ENCODE assay signal across 17 cellular contexts in the genomic region with DNA sequence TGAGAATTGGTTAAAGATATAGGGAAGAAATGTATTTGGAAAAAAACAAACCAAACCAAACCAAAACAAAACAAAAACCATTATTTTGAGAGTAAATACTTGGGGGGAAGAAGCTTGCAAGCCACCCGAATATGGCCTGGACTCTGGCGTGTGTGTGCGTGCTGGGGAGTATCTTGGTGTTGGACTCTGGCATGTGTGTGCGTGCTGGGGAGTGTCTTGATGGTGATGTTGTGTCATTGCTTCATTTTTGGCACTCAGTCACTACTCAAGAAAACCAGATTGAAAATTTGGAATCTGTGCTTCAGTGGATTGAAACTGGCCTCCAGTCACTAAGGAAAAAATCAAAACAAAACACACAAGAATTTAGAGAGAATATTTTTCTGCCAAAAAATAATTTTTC.
DNase-seq lines count a peak whose midpoint lies in the region; ATAC-seq and TF ChIP-seq lines count a peak whose summit lies in the region.
"Had no signal": no experiment of that assay in that cellular context is flagged by ENCODE, and none has a peak within 500 bp of the region (broad histone marks: within the 10 kb centered on the region; RNA-seq: fewer than 3 reads in every experiment).

No MANE protein-coding gene starts in this region.

- H2AFZ ChIP-seq in osteoblast (ENCODE audit: low read length), result no peak overlapping the region

- H4K20me1 ChIP-seq in osteoblast (ENCODE audit: insufficient read depth, low read length), result no peaks in the 10 kb centered on the region

- peaks cover 4% of the 10 kb centered on the region for H3K9me3 Mint-ChIP-seq in activated naive CD8-positive, alpha-beta T cell treated with anti-CD3 and anti-CD28 coated beads, Interleukin-2, amount 50 U/mL, for 24 hours
- H3K9me3 Mint-ChIP-seq: activated naive CD8-positive, alpha-beta T cell treated with anti-CD3 and anti-CD28 coated beads, Interleukin-2, amount 10 ng/mL, durations not matched to agents 7 days and 5 days; T-helper 1 cell treated with Interleukin-12 subunit alpha and Interleukin-12 subunit beta and Interleukin-4 antibody, amounts not matched to agents 30 μg/mL and 1 μg/mL, for 36 hours had no signal

- H3K36me3 ChIP-seq in osteoblast (ENCODE audit: insufficient read depth, low read length), result no peaks in the 10 kb centered on the region
- no peaks in the 10 kb centered on the region for H3K36me3 ChIP-seq in vagina

- intact Hi-C loops in Right ventricle myocardium inferior (cut with DNase I), result no loop called here
- intact Hi-C loops in cardiac septum (cut with DNase I), result no loop called here
- intact Hi-C loops in vagina (cut with DNase I), result no loop called here

- H3K79me2 ChIP-seq in osteoblast (ENCODE audit: insufficient read depth, low read length), result no peaks in the 10 kb centered on the region

- no peaks in the 10 kb centered on the region for H3K27me3 Mint-ChIP-seq in activated naive CD8-positive, alpha-beta T cell treated with anti-CD3 and anti-CD28 coated beads, Interleukin-2, amount 50 U/mL, for 24 hours
- H3K27me3 Mint-ChIP-seq: activated naive CD8-positive, alpha-beta T cell treated with anti-CD3 and anti-CD28 coated beads, Interleukin-2, amount 10 ng/mL, durations not matched to agents 7 days and 5 days; stimulated activated naive CD8-positive, alpha-beta T cell treated with anti-CD3 and anti-CD28 coated beads, Interleukin-15, Interleukin-2, amounts not matched to agents 100 ng/mL and 50 ng/mL, for 24 hours had no signal

- peak overlapping the region; percentile 84 for H3K27ac ChIP-seq in osteoblast (ENCODE audit: low read depth, low read length)
- peak overlapping the region; percentile 53 for H3K27ac ChIP-seq in vagina

- no peak overlapping the region for H3K4me3 Mint-ChIP-seq in activated naive CD8-positive, alpha-beta T cell treated with anti-CD3 and anti-CD28 coated beads, Interleukin-2, amount 50 U/mL, for 24 hours
- H3K4me3 Mint-ChIP-seq: activated naive CD8-positive, alpha-beta T cell treated with anti-CD3 and anti-CD28 coated beads, Interleukin-2, amount 10 ng/mL, durations not matched to agents 7 days and 5 days; stimulated activated naive CD8-positive, alpha-beta T cell treated with anti-CD3 and anti-CD28 coated beads, Interleukin-15, Interleukin-2, amounts not matched to agents 100 ng/mL and 50 ng/mL, for 24 hours; T-helper 1 cell treated with Interleukin-12 subunit alpha and Interleukin-12 subunit beta and Interleukin-4 antibody, amounts not matched to agents 30 μg/mL and 1 μg/mL, for 36 hours had no signal

- DNase-seq in Right ventricle myocardium inferior (ENCODE audit: missing footprints), result peak; percentile 81
- no peak for DNase-seq in cardiac septum (ENCODE audit: low spot score)
- DNase-seq in fibroblast of the aortic adventitia (ENCODE audit: low read depth), result peak; percentile 99
- peak; percentile 78 for DNase-seq in osteoblast (ENCODE audit: insufficient read length, low spot score, missing footprints)
- no peak for DNase-seq in vagina (ENCODE audit: extremely low spot score in 2 of 2)
- DNase-seq in activated naive CD8-positive, alpha-beta T cell treated with anti-CD3 and anti-CD28 coated beads, Interleukin-2, amount 50 U/mL, for 24 hours, result no peak
- no peak for DNase-seq in SW 1271 (lab: John Stamatoyannopoulos, UW)
- DNase-seq: 8988T; activated CD4-positive, CD25-positive, alpha-beta regulatory T cell treated with anti-CD3 and anti-CD28 coated beads, Interleukin-2, amount 50 U/mL, for 72 hours; activated naive CD8-positive, alpha-beta T cell treated with anti-CD3 and anti-CD28 coated beads, Interleukin-2, amount 10 ng/mL, durations not matched to agents 7 days and 5 days; activated T-cell treated with anti-CD3 and anti-CD28 coated beads for 4 hours; Caco-2; NCI-H774; RPMI8226 had no signal

- no peaks in the 10 kb centered on the region for H3K27me3 ChIP-seq in osteoblast (ENCODE audit: insufficient read depth, low read length)
- H3K27me3 ChIP-seq in vagina, result no peaks in the 10 kb centered on the region

- no peak for TF ChIP-seq POLR2A in vagina (IDR thresholded peaks at IDR 0.05)

- peaks cover 6% of the 10 kb centered on the region for H3K36me3 Mint-ChIP-seq in activated naive CD8-positive, alpha-beta T cell treated with anti-CD3 and anti-CD28 coated beads, Interleukin-2, amount 50 U/mL, for 24 hours (ENCODE audit: low read depth)

- H3K4me3 ChIP-seq in fibroblast of the aortic adventitia (ENCODE audit: low read depth, low read length) (no peak overlapping the region), osteoblast (ENCODE audit: insufficient read depth, low read length) (no peak overlapping the region), vagina (no peak overlapping the region)

- H3K9me3 ChIP-seq in osteoblast (ENCODE audit: low read depth, low read length) (no peaks in the 10 kb centered on the region), vagina (no peaks in the 10 kb centered on the region)
- H3K9me3 ChIP-seq: Caco-2 had no signal

- H3K4me1 ChIP-seq in osteoblast (ENCODE audit: insufficient read depth, low read length) (peaks cover 28% of the 10 kb centered on the region), vagina (peaks cover 12% of the 10 kb centered on the region)
- H3K4me1 ChIP-seq: Caco-2 had no signal

- no peak for TF ChIP-seq CTCF in fibroblast of the aortic adventitia (IDR thresholded peaks at IDR 0.05; ENCODE audit: insufficient read depth, low read length)
- no peak for TF ChIP-seq CTCF in osteoblast (IDR thresholded peaks at IDR 0.05; ENCODE audit: extremely low read depth, low read depth, low read length)
- no peak for TF ChIP-seq CTCF in vagina (IDR thresholded peaks at IDR 0.05)

- no peak overlapping the region for H3K27ac Mint-ChIP-seq in activated naive CD8-positive, alpha-beta T cell treated with anti-CD3 and anti-CD28 coated beads, Interleukin-2, amount 50 U/mL, for 24 hours
- H3K27ac Mint-ChIP-seq: activated naive CD8-positive, alpha-beta T cell treated with anti-CD3 and anti-CD28 coated beads, Interleukin-2, amount 10 ng/mL, durations not matched to agents 7 days and 5 days; stimulated activated naive CD8-positive, alpha-beta T cell treated with anti-CD3 and anti-CD28 coated beads, Interleukin-15, Interleukin-2, amounts not matched to agents 100 ng/mL and 50 ng/mL, for 24 hours; T-helper 1 cell treated with Interleukin-12 subunit alpha and Interleukin-12 subunit beta and Interleukin-4 antibody, amounts not matched to agents 30 μg/mL and 1 μg/mL, for 36 hours had no signal

- H3K4me2 ChIP-seq in osteoblast (ENCODE audit: insufficient read depth, low read length), result no peak overlapping the region

- H3K4me1 Mint-ChIP-seq in activated naive CD8-positive, alpha-beta T cell treated with anti-CD3 and anti-CD28 coated beads, Interleukin-2, amount 50 U/mL, for 24 hours, result peaks cover 21% of the 10 kb centered on the region

- ATAC-seq in Right ventricle myocardium inferior (peak; percentile 88), GM18870 (IDR thresholded peaks at IDR 0.05; ENCODE audit: unreplicated experiment) (no peak)
- ATAC-seq in activated naive CD8-positive, alpha-beta T cell treated with anti-CD3 and anti-CD28 coated beads, Interleukin-2, amount 50 U/mL, for 24 hours, result no peak

Comparison
In these comparisons a context has a peak if more than half of its experiments do, and no peak if none do; other contexts are left out.
1. DNase-seq: peak in Right ventricle myocardium inferior (single experiment), fibroblast of the aortic adventitia (single experiment) and osteoblast (single experiment); none in cardiac septum (single experiment), vagina (0 of 2), activated naive CD8-positive, alpha-beta T cell treated with anti-CD3 and anti-CD28 coated beads, Interleukin-2, amount 50 U/mL, for 24 hours (single experiment) and SW 1271 (0 of 2).